In genomic region chr2:178469219-178469849, GRCh38 we compare ENCODE assay signal across 2 cellular contexts.
TF ChIP-seq lines count a peak whose summit lies in the region.

No MANE protein-coding gene starts in this region.

TF ChIP-seq in K562, 482 proteins besides CTCF, POLR2A, EP300 and RAD21:
- TF ChIP-seq ZSCAN29 (IDR thresholded peaks at IDR 0.05), result peak; percentile 76; the same call in 1 of the 2 replicates
- TF ChIP-seq, protein P1, sequence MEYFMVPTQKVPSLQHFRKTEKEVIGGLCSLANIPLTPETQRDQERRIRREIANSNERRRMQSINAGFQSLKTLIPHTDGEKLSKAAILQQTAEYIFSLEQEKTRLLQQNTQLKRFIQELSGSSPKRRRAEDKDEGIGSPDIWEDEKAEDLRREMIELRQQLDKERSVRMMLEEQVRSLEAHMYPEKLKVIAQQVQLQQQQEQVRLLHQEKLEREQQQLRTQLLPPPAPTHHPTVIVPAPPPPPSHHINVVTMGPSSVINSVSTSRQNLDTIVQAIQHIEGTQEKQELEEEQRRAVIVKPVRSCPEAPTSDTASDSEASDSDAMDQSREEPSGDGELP (CRISPR knock-in tag; IDR thresholded peaks at IDR 0.05; ENCODE audit: borderline replicate concordance), result no peak

TF ChIP-seq in liver, 16 proteins besides CTCF, POLR2A, EP300 and RAD21:
- TF ChIP-seq, protein P2, sequence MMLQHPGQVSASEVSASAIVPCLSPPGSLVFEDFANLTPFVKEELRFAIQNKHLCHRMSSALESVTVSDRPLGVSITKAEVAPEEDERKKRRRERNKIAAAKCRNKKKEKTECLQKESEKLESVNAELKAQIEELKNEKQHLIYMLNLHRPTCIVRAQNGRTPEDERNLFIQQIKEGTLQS (IDR thresholded peaks at IDR 0.05), result peak; percentile 47
- TF ChIP-seq ZBTB33 (IDR thresholded peaks at IDR 0.05) (peak; percentile 53), MAX (IDR thresholded peaks at IDR 0.05) (peak; percentile 32), YY1 (IDR thresholded peaks at IDR 0.05) (peak; percentile 70), HNF4A (conservative IDR thresholded peaks at IDR 0.05) (peak; percentile 97 to 98), FOXA1 (IDR thresholded peaks at IDR 0.05) (no peak), HNF4G (IDR thresholded peaks at IDR 0.05) (peak; percentile 83), NR2F2 (IDR thresholded peaks at IDR 0.05) (no peak), JUND (IDR thresholded peaks at IDR 0.05) (peak; percentile 75 to 77), SP1 (IDR thresholded peaks at IDR 0.05) (peak; percentile 87), GABPA (IDR thresholded peaks at IDR 0.05 in 1 of 2, conservative IDR thresholded peaks at IDR 0.05 in 1 of 2) (peak in 1 of 2 donors; percentile 60), EGR1 (IDR thresholded peaks at IDR 0.05; ENCODE audit: low read depth in 2 of 2) (no peak), FOXA2 (IDR thresholded peaks at IDR 0.05) (peak; percentile 33), RXRA (IDR thresholded peaks at IDR 0.05) (peak; percentile 28 to 59), TAF1 (conservative IDR thresholded peaks at IDR 0.05) (no peak)
- TF ChIP-seq, protein P3, sequence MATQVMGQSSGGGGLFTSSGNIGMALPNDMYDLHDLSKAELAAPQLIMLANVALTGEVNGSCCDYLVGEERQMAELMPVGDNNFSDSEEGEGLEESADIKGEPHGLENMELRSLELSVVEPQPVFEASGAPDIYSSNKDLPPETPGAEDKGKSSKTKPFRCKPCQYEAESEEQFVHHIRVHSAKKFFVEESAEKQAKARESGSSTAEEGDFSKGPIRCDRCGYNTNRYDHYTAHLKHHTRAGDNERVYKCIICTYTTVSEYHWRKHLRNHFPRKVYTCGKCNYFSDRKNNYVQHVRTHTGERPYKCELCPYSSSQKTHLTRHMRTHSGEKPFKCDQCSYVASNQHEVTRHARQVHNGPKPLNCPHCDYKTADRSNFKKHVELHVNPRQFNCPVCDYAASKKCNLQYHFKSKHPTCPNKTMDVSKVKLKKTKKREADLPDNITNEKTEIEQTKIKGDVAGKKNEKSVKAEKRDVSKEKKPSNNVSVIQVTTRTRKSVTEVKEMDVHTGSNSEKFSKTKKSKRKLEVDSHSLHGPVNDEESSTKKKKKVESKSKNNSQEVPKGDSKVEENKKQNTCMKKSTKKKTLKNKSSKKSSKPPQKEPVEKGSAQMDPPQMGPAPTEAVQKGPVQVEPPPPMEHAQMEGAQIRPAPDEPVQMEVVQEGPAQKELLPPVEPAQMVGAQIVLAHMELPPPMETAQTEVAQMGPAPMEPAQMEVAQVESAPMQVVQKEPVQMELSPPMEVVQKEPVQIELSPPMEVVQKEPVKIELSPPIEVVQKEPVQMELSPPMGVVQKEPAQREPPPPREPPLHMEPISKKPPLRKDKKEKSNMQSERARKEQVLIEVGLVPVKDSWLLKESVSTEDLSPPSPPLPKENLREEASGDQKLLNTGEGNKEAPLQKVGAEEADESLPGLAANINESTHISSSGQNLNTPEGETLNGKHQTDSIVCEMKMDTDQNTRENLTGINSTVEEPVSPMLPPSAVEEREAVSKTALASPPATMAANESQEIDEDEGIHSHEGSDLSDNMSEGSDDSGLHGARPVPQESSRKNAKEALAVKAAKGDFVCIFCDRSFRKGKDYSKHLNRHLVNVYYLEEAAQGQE (IDR thresholded peaks at IDR 0.05), result peak; percentile 39
